39 cellular contexts compared by ENCODE assay signal in the genomic region with DNA sequence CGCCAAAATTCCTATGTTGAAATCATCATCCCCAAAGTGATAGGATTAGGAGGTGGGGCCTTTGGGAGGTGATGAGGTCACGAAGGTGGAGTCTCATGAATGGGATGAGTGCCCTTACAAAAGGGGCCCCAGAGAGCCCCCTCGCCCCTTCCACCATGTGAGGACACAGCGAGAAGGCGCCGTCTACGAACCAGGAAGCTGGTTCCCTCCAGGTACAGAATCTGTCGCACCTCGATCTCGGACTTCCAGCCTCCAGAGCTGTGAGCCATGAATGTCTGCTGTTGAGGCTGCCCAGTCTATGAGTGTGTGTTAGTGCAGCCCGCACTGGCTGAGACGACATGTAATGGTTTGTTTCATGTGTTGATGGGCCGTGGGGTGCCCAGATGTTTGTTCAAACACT.
"Had no signal": no experiment of that assay in that cellular context is flagged by ENCODE, and none has a peak within 500 bp of the region (broad histone marks: within the 10 kb centered on the region; RNA-seq: fewer than 3 reads in every experiment).

No MANE protein-coding gene starts in this region.

- H3K27ac ChIP-seq: adrenal gland, ascending aorta, body of pancreas, brain microvascular endothelial cell, breast epithelium, cardiac muscle cell had no signal

- H3K4me1 ChIP-seq: adrenal gland, ascending aorta, body of pancreas, breast epithelium had no signal

- H3K27ac Mint-ChIP-seq: activated naive CD4-positive, alpha-beta T cell treated with anti-CD3 and anti-CD28 coated beads for 36 hours; activated naive CD4-positive, alpha-beta T cell treated with anti-CD3 and anti-CD28 coated beads, Interleukin-2, amount 10 ng/mL, durations not matched to agents 7 days and 5 days; activated naive CD4-positive, alpha-beta T cell treated with anti-CD3 and anti-CD28 coated beads, Interleukin-2, amount 50 U/mL, for 24 hours; activated naive CD8-positive, alpha-beta T cell; activated naive CD8-positive, alpha-beta T cell treated with anti-CD3 and anti-CD28 coated beads, Interleukin-2, amount 10 ng/mL, durations not matched to agents 7 days and 5 days; activated naive CD8-positive, alpha-beta T cell treated with anti-CD3 and anti-CD28 coated beads, Interleukin-2, amount 50 U/mL, for 24 hours; activated T-cell treated with anti-CD3 and anti-CD28 coated beads, Interleukin-2, amount 50 U/mL, for 24 hours; activated T-cell treated with anti-CD3 and anti-CD28 coated beads, Interleukin-2, amount 50 U/mL, for 72 hours; activated T-helper 1 cell treated with anti-CD3 and anti-CD28 coated beads, Interleukin-12 subunit alpha, Interleukin-12 subunit beta, Interleukin-2, Interleukin-4 antibody, amounts not matched to agents 30 ng/mL and 10 ng/mL and 1 ng/mL, durations not matched to agents 14 hours and 24 hours and 36 hours; activated T-helper 17 cell treated with anti-CD3 and anti-CD28 coated beads, Interleukin-2, amount 50 U/mL, for 72 hours; activated T-helper 2 cell treated with anti-CD3 and anti-CD28 coated beads, Interferon-gamma antibody, Interleukin-2, Interleukin-4, amounts not matched to agents 10 μg/mL and 5 μg/mL and 100 μg/mL, durations not matched to agents 14 hours and 24 hours and 36 hours had no signal

- DNase-seq: activated effector memory CD4-positive, alpha-beta T cell treated with anti-CD3 and anti-CD28 coated beads, Interleukin-2, amount 50 U/mL, for 16 hours; activated effector memory CD4-positive, alpha-beta T cell treated with Interleukin-2 at 50 U/mL for 16 hours; activated gamma-delta T cell; activated gamma-delta T cell treated with Interleukin-2 at 50 U/mL for 16 hours; activated naive CD4-positive, alpha-beta T cell; activated naive CD4-positive, alpha-beta T cell treated with anti-CD3 and anti-CD28 coated beads for 36 hours; activated naive CD4-positive, alpha-beta T cell treated with anti-CD3 and anti-CD28 coated beads, Interleukin-2, amount 10 ng/mL, durations not matched to agents 7 days and 5 days; activated naive CD4-positive, alpha-beta T cell treated with anti-CD3 and anti-CD28 coated beads, Interleukin-2, amount 50 U/mL, for 16 hours; activated naive CD4-positive, alpha-beta T cell treated with Interleukin-2 at 50 U/mL for 16 hours; activated naive CD8-positive, alpha-beta T cell treated with anti-CD3 and anti-CD28 coated beads for 36 hours; activated naive CD8-positive, alpha-beta T cell treated with anti-CD3 and anti-CD28 coated beads, Interleukin-2, amount 10 ng/mL, durations not matched to agents 7 days and 5 days; activated naive CD8-positive, alpha-beta T cell treated with anti-CD3 and anti-CD28 coated beads, Interleukin-2, amount 50 U/mL, for 24 hours; activated T-cell treated with anti-CD3 and anti-CD28 coated beads, Interleukin-2, amount 50 U/mL, for 1 hour; activated T-cell treated with anti-CD3 and anti-CD28 coated beads, Interleukin-2, amount 50 U/mL, for 24 hours; activated T-cell treated with anti-CD3 and anti-CD28 coated beads, Interleukin-2, amount 50 U/mL, for 4 hours; activated T-cell treated with anti-CD3 and anti-CD28 coated beads, Interleukin-2, amount 50 U/mL, for 48 hours; activated T-cell treated with anti-CD3 and anti-CD28 coated beads, Interleukin-2, amount 50 U/mL, for 72 hours; adrenal gland; amniotic stem cell; amygdala; anterior cingulate cortex; aorta; body of pancreas; brain microvascular endothelial cell; caudate nucleus; central memory CD4-positive, alpha-beta T cell; cerebellar nuclear complex had no signal

- H3K9me3 Mint-ChIP-seq: activated naive CD4-positive, alpha-beta T cell treated with anti-CD3 and anti-CD28 coated beads for 36 hours; activated naive CD4-positive, alpha-beta T cell treated with anti-CD3 and anti-CD28 coated beads, Interleukin-2, amount 10 ng/mL, durations not matched to agents 7 days and 5 days; activated naive CD4-positive, alpha-beta T cell treated with anti-CD3 and anti-CD28 coated beads, Interleukin-2, amount 50 U/mL, for 24 hours; activated naive CD4-positive, alpha-beta T cell treated with anti-CD3 and anti-CD28 coated beads, Interleukin-2, amount 50 U/mL, for 72 hours; activated naive CD8-positive, alpha-beta T cell treated with anti-CD3 and anti-CD28 coated beads for 36 hours; activated naive CD8-positive, alpha-beta T cell treated with anti-CD3 and anti-CD28 coated beads, Interleukin-2, amount 10 ng/mL, durations not matched to agents 7 days and 5 days; activated naive CD8-positive, alpha-beta T cell treated with anti-CD3 and anti-CD28 coated beads, Interleukin-2, amount 50 U/mL, for 24 hours; activated T-cell treated with anti-CD3 and anti-CD28 coated beads, Interleukin-2, amount 50 U/mL, for 24 hours; activated T-cell treated with anti-CD3 and anti-CD28 coated beads, Interleukin-2, amount 50 U/mL, for 4 hours; activated T-cell treated with anti-CD3 and anti-CD28 coated beads, Interleukin-2, amount 50 U/mL, for 72 hours; activated T-helper 1 cell treated with anti-CD3 and anti-CD28 coated beads, Interleukin-12 subunit alpha, Interleukin-12 subunit beta, Interleukin-2, Interleukin-4 antibody, amounts not matched to agents 30 ng/mL and 10 ng/mL and 1 ng/mL, durations not matched to agents 14 hours and 24 hours and 36 hours; activated T-helper 17 cell treated with anti-CD3 and anti-CD28 coated beads, Interleukin-2, amount 50 U/mL, for 72 hours; activated T-helper 2 cell treated with anti-CD3 and anti-CD28 coated beads, Interferon-gamma antibody, Interleukin-2, Interleukin-4, amounts not matched to agents 10 μg/mL and 5 μg/mL and 100 μg/mL, durations not matched to agents 14 hours and 24 hours and 36 hours; brain; central memory CD8-positive, alpha-beta T cell had no signal

- H3K4me3 ChIP-seq: adrenal gland, ascending aorta, body of pancreas, breast epithelium, cardiac muscle cell had no signal

- FAIRE-seq: bronchial epithelial cell had no signal

- H3K36me3 ChIP-seq: adrenal gland, brain microvascular endothelial cell, breast epithelium had no signal

- H3K4me1 Mint-ChIP-seq: activated naive CD4-positive, alpha-beta T cell treated with anti-CD3 and anti-CD28 coated beads, Interleukin-2, amount 50 U/mL, for 24 hours; activated naive CD8-positive, alpha-beta T cell treated with anti-CD3 and anti-CD28 coated beads, Interleukin-2, amount 10 ng/mL, durations not matched to agents 7 days and 5 days; activated naive CD8-positive, alpha-beta T cell treated with anti-CD3 and anti-CD28 coated beads, Interleukin-2, amount 50 U/mL, for 24 hours; activated T-helper 17 cell treated with anti-CD3 and anti-CD28 coated beads, Interleukin-2, amount 50 U/mL, for 72 hours; brain; central memory CD8-positive, alpha-beta T cell had no signal

- H3K27me3 ChIP-seq: ascending aorta, body of pancreas, brain microvascular endothelial cell, breast epithelium, cardiac muscle cell had no signal

- H3K4me3 Mint-ChIP-seq: activated naive CD4-positive, alpha-beta T cell treated with anti-CD3 and anti-CD28 coated beads for 36 hours; activated naive CD4-positive, alpha-beta T cell treated with anti-CD3 and anti-CD28 coated beads, Interleukin-2, amount 10 ng/mL, durations not matched to agents 7 days and 5 days; activated naive CD4-positive, alpha-beta T cell treated with anti-CD3 and anti-CD28 coated beads, Interleukin-2, amount 50 U/mL, for 24 hours; activated naive CD8-positive, alpha-beta T cell; activated naive CD8-positive, alpha-beta T cell treated with anti-CD3 and anti-CD28 coated beads for 36 hours; activated naive CD8-positive, alpha-beta T cell treated with anti-CD3 and anti-CD28 coated beads, Interleukin-2, amount 10 ng/mL, durations not matched to agents 7 days and 5 days; activated naive CD8-positive, alpha-beta T cell treated with anti-CD3 and anti-CD28 coated beads, Interleukin-2, amount 50 U/mL, for 24 hours; activated T-cell treated with anti-CD3 and anti-CD28 coated beads, Interleukin-2, amount 50 U/mL, for 24 hours; activated T-cell treated with anti-CD3 and anti-CD28 coated beads, Interleukin-2, amount 50 U/mL, for 4 hours; activated T-cell treated with anti-CD3 and anti-CD28 coated beads, Interleukin-2, amount 50 U/mL, for 72 hours; activated T-helper 1 cell treated with anti-CD3 and anti-CD28 coated beads, Interleukin-12 subunit alpha, Interleukin-12 subunit beta, Interleukin-2, Interleukin-4 antibody, amounts not matched to agents 30 ng/mL and 10 ng/mL and 1 ng/mL, durations not matched to agents 14 hours and 24 hours and 36 hours; activated T-helper 17 cell treated with anti-CD3 and anti-CD28 coated beads, Interleukin-2, amount 50 U/mL, for 72 hours; brain; central memory CD8-positive, alpha-beta T cell had no signal

- H3K27me3 Mint-ChIP-seq: activated naive CD4-positive, alpha-beta T cell treated with anti-CD3 and anti-CD28 coated beads, Interleukin-2, amount 10 ng/mL, durations not matched to agents 7 days and 5 days; activated naive CD4-positive, alpha-beta T cell treated with anti-CD3 and anti-CD28 coated beads, Interleukin-2, amount 50 U/mL, for 24 hours; activated naive CD8-positive, alpha-beta T cell; activated naive CD8-positive, alpha-beta T cell treated with anti-CD3 and anti-CD28 coated beads for 36 hours; activated naive CD8-positive, alpha-beta T cell treated with anti-CD3 and anti-CD28 coated beads, Interleukin-2, amount 10 ng/mL, durations not matched to agents 7 days and 5 days; activated naive CD8-positive, alpha-beta T cell treated with anti-CD3 and anti-CD28 coated beads, Interleukin-2, amount 50 U/mL, for 24 hours; activated T-cell treated with anti-CD3 and anti-CD28 coated beads, Interleukin-2, amount 50 U/mL, for 24 hours; activated T-helper 17 cell treated with anti-CD3 and anti-CD28 coated beads, Interleukin-2, amount 50 U/mL, for 72 hours; brain; central memory CD8-positive, alpha-beta T cell had no signal

- H3K9me3 ChIP-seq: adrenal gland, ascending aorta, body of pancreas, breast epithelium had no signal

- H3K36me3 Mint-ChIP-seq: activated naive CD4-positive, alpha-beta T cell treated with anti-CD3 and anti-CD28 coated beads, Interleukin-2, amount 50 U/mL, for 72 hours; activated naive CD8-positive, alpha-beta T cell; activated naive CD8-positive, alpha-beta T cell treated with anti-CD3 and anti-CD28 coated beads for 36 hours had no signal
